In genomic region chr14:95434161-95434560, GRCh38 we compare ENCODE assay signal across 17 cellular contexts.
A peak's percentile ranks its signal among the peaks of the same experiment; 100 is the strongest.
DNase-seq lines count a peak whose midpoint lies in the region; ATAC-seq and TF ChIP-seq lines count a peak whose summit lies in the region.
"Had no signal": no experiment of that assay in that cellular context is flagged by ENCODE, and none has a peak within 500 bp of the region (broad histone marks: within the 10 kb centered on the region; RNA-seq: fewer than 3 reads in every experiment).

No MANE protein-coding gene starts in this region.

- H4K8ac ChIP-seq in mesenchymal stem cell (ENCODE audit: low read length) = no peak overlapping the region

- peaks cover 1% of the 10 kb centered on the region for H3K36me3 Mint-ChIP-seq in progenitor cell of endocrine pancreas (ENCODE audit: insufficient read depth)

- no peak overlapping the region for H3K27ac ChIP-seq in mesenchymal stem cell (ENCODE audit: low read length, poor library complexity, severe bottlenecking)
- H3K27ac ChIP-seq in ascending aorta = no peak overlapping the region
- H3K27ac ChIP-seq: HL-60 had no signal

- intact Hi-C loops in ascending aorta (cut with DNase I) = no loop called here

- H3K9me3 ChIP-seq in mesenchymal stem cell (ENCODE audit: control insufficient read depth, low read length) (no peaks in the 10 kb centered on the region), ascending aorta (no peaks in the 10 kb centered on the region)
- H3K9me3 ChIP-seq: BE2C, HAP-1 had no signal

- peaks cover 5% of the 10 kb centered on the region for H3K27me3 Mint-ChIP-seq in progenitor cell of endocrine pancreas

- WGBS in mesenchymal stem cell = 76% methylated on average over 1 of the region's 1 CpG

- H3K9ac ChIP-seq in mesenchymal stem cell (ENCODE audit: low read length) = no peak overlapping the region

- H2BK5ac ChIP-seq in mesenchymal stem cell (ENCODE audit: low read depth, low read length, poor library complexity, severe bottlenecking) = no peak overlapping the region

- no peak overlapping the region for H2BK12ac ChIP-seq in mesenchymal stem cell (ENCODE audit: low read length in 2 of 2)

- H2BK15ac ChIP-seq in mesenchymal stem cell (ENCODE audit: low read depth, poor library complexity, severe bottlenecking) = no peak overlapping the region

- H3K4me3 ChIP-seq in AG10803 (ENCODE audit: low read length) (no peak overlapping the region), fibroblast of the aortic adventitia (ENCODE audit: low read depth, low read length) (no peak overlapping the region), mesenchymal stem cell (ENCODE audit: insufficient read depth in 1 of 2, low read depth in 1 of 2, low read length in 2 of 2) (no peak overlapping the region), ascending aorta (no peak overlapping the region)
- H3K4me3 ChIP-seq: HAP-1 had no signal

- peak overlapping the region; percentile 16 for H2AK5ac ChIP-seq in mesenchymal stem cell (ENCODE audit: low read length, severe bottlenecking)

- H3K4me1 ChIP-seq in mesenchymal stem cell (ENCODE audit: control insufficient read depth, insufficient read depth, low read depth, low read length) = peaks cover 19% of the 10 kb centered on the region
- H3K4me1 ChIP-seq in ascending aorta = no peaks in the 10 kb centered on the region
- H3K4me1 ChIP-seq: BE2C, HAP-1 had no signal

- H3K27me3 ChIP-seq in mesenchymal stem cell (ENCODE audit: control insufficient read depth in 1 of 2, insufficient read depth in 1 of 2, low read length in 2 of 2) = no peaks in the 10 kb centered on the region
- H3K27me3 ChIP-seq in ascending aorta = no peaks in the 10 kb centered on the region
- H3K27me3 ChIP-seq: BE2C had no signal

- no peak overlapping the region for H3K23ac ChIP-seq in mesenchymal stem cell (ENCODE audit: low read length in 2 of 2)

- no peak overlapping the region for H3K4me2 ChIP-seq in mesenchymal stem cell (ENCODE audit: low read length, poor library complexity, severe bottlenecking)

- no peak overlapping the region for H3K27ac Mint-ChIP-seq in progenitor cell of endocrine pancreas
- H3K27ac Mint-ChIP-seq: CD8-positive, alpha-beta T cell had no signal

- DNase-seq in AG10803 (ENCODE audit: low read depth) (peak; percentile 62), GM03348 (ENCODE audit: low spot score) (peak; percentile 20), fibroblast of the aortic adventitia (ENCODE audit: low read depth) (peak; percentile 8), mesenchymal stem cell (no peak), progenitor cell of endocrine pancreas (ENCODE audit: low spot score, unreplicated experiment) (no peak), ascending aorta (ENCODE audit: low spot score in 2 of 2) (no peak), NCI-H1105 (lab: John Stamatoyannopoulos, UW) (no peak)
- DNase-seq: BE2C; CD8-positive, alpha-beta T cell; COR-L47; DMS153; DMS79 treated with DMSO at 0.1 percent for 48 hours; GDM1 had no signal

- H3K9me3 Mint-ChIP-seq in progenitor cell of endocrine pancreas (ENCODE audit: low read depth) = peaks cover 4% of the 10 kb centered on the region
- H3K9me3 Mint-ChIP-seq: CD14-positive monocyte; CD8-positive, alpha-beta T cell had no signal

- no peaks in the 10 kb centered on the region for H3K79me1 ChIP-seq in mesenchymal stem cell (replicated peaks; ENCODE audit: low read length, poor library complexity, severe bottlenecking)

- no peak overlapping the region for H3K4ac ChIP-seq in mesenchymal stem cell (ENCODE audit: low read depth in 1 of 2, low read length in 2 of 2)

- no peak overlapping the region for H3K4me3 Mint-ChIP-seq in progenitor cell of endocrine pancreas (ENCODE audit: low read depth)
- H3K4me3 Mint-ChIP-seq: CD14-positive monocyte; CD8-positive, alpha-beta T cell had no signal

- no peak overlapping the region for H2BK120ac ChIP-seq in mesenchymal stem cell (ENCODE audit: low read depth, low read length)

- H4K91ac ChIP-seq in mesenchymal stem cell (ENCODE audit: low read length) = no peak overlapping the region

- H3K18ac ChIP-seq in mesenchymal stem cell (ENCODE audit: low read depth in 1 of 2, low read length in 2 of 2) = no peak overlapping the region

- H3K36me3 ChIP-seq in mesenchymal stem cell (ENCODE audit: control insufficient read depth in 1 of 2, insufficient read depth in 2 of 2, low read depth in 1 of 2, low read length in 2 of 2) = peaks cover 2 to 96% of the 10 kb centered on the region in 2 experiments
- peaks cover 40 to 87% of the 10 kb centered on the region in 2 donors for H3K36me3 ChIP-seq in ascending aorta
- H3K36me3 ChIP-seq: BE2C, HAP-1 had no signal

- H3K14ac ChIP-seq in mesenchymal stem cell (ENCODE audit: low read length in 2 of 2) = no peak overlapping the region

- ATAC-seq in HG03520 (IDR thresholded peaks at IDR 0.05; ENCODE audit: unreplicated experiment) = no peak
- ATAC-seq: CD8-positive, alpha-beta T cell had no signal

- no peak for TF ChIP-seq CTCF in AG10803 (conservative IDR thresholded peaks at IDR 0.05; ENCODE audit: low read length)
- TF ChIP-seq CTCF in fibroblast of the aortic adventitia (IDR thresholded peaks at IDR 0.05; ENCODE audit: insufficient read depth, low read length) = no peak
- TF ChIP-seq CTCF in progenitor cell of endocrine pancreas (IDR thresholded peaks at IDR 0.05; ENCODE audit: unreplicated experiment) = no peak
- no peak for TF ChIP-seq CTCF in ascending aorta (IDR thresholded peaks at IDR 0.05)

- no peaks in the 10 kb centered on the region for H3K4me1 Mint-ChIP-seq in progenitor cell of endocrine pancreas (ENCODE audit: low read depth)
- H3K4me1 Mint-ChIP-seq: CD14-positive monocyte had no signal

- no peak overlapping the region for H2AFZ ChIP-seq in mesenchymal stem cell (ENCODE audit: low read depth, low read length)

Comparison
In these comparisons a context has a peak if more than half of its experiments do, and no peak if none do; other contexts are left out.
1. DNase-seq: peak in AG10803 (single experiment), GM03348 (single experiment) and fibroblast of the aortic adventitia (single experiment); none in mesenchymal stem cell (single experiment), progenitor cell of endocrine pancreas (single experiment), ascending aorta (0 of 2) and NCI-H1105 (single experiment).